3 cellular contexts compared by ENCODE assay signal in the genomic region with DNA sequence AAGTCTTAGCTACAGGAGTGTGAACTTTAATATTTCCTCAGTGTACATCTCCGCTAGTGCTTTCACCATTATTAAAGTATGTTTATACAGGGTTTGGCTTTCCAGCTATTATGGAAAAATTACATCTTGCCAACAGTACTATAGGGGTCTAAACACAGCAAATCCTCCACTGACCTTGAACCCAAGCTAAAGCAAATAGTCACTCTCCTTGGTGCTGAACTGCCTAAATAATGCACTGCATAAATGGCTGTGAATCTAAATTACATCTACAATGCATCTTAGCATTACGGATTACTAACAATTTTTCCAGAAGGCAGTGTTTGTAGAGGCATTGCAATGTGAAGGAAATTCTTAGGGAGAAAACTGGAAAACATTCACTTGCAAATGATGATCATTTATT.
TF ChIP-seq lines count a peak whose summit lies in the region.

No MANE protein-coding gene starts in this region.

TF ChIP-seq in SK-N-SH, 30 proteins besides CTCF, POLR2A, EP300 and RAD21:
- TF ChIP-seq, protein P1, sequence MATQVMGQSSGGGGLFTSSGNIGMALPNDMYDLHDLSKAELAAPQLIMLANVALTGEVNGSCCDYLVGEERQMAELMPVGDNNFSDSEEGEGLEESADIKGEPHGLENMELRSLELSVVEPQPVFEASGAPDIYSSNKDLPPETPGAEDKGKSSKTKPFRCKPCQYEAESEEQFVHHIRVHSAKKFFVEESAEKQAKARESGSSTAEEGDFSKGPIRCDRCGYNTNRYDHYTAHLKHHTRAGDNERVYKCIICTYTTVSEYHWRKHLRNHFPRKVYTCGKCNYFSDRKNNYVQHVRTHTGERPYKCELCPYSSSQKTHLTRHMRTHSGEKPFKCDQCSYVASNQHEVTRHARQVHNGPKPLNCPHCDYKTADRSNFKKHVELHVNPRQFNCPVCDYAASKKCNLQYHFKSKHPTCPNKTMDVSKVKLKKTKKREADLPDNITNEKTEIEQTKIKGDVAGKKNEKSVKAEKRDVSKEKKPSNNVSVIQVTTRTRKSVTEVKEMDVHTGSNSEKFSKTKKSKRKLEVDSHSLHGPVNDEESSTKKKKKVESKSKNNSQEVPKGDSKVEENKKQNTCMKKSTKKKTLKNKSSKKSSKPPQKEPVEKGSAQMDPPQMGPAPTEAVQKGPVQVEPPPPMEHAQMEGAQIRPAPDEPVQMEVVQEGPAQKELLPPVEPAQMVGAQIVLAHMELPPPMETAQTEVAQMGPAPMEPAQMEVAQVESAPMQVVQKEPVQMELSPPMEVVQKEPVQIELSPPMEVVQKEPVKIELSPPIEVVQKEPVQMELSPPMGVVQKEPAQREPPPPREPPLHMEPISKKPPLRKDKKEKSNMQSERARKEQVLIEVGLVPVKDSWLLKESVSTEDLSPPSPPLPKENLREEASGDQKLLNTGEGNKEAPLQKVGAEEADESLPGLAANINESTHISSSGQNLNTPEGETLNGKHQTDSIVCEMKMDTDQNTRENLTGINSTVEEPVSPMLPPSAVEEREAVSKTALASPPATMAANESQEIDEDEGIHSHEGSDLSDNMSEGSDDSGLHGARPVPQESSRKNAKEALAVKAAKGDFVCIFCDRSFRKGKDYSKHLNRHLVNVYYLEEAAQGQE (IDR thresholded peaks at IDR 0.05; ENCODE audit: low read depth, low read length): peak; percentile 91
- TF ChIP-seq, protein P2, sequence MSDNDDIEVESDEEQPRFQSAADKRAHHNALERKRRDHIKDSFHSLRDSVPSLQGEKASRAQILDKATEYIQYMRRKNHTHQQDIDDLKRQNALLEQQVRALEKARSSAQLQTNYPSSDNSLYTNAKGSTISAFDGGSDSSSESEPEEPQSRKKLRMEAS (IDR thresholded peaks at IDR 0.05; ENCODE audit: low read depth): no peak
- TF ChIP-seq MEF2A (IDR thresholded peaks at IDR 0.05; ENCODE audit: borderline replicate concordance, low read depth): no peak

TF ChIP-seq in SK-N-SH treated with all-trans-retinoic acid at 6 μM for 48 hours, 23 proteins besides CTCF, POLR2A, EP300 and RAD21 (continued from another document):
- TF ChIP-seq, protein P3, sequence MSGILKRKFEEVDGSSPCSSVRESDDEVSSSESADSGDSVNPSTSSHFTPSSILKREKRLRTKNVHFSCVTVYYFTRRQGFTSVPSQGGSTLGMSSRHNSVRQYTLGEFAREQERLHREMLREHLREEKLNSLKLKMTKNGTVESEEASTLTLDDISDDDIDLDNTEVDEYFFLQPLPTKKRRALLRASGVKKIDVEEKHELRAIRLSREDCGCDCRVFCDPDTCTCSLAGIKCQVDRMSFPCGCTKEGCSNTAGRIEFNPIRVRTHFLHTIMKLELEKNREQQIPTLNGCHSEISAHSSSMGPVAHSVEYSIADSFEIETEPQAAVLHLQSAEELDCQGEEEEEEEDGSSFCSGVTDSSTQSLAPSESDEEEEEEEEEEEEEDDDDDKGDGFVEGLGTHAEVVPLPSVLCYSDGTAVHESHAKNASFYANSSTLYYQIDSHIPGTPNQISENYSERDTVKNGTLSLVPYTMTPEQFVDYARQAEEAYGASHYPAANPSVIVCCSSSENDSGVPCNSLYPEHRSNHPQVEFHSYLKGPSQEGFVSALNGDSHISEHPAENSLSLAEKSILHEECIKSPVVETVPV (CRISPR knock-in tag; IDR thresholded peaks at IDR 0.05): no peak
- TF ChIP-seq, protein P4, sequence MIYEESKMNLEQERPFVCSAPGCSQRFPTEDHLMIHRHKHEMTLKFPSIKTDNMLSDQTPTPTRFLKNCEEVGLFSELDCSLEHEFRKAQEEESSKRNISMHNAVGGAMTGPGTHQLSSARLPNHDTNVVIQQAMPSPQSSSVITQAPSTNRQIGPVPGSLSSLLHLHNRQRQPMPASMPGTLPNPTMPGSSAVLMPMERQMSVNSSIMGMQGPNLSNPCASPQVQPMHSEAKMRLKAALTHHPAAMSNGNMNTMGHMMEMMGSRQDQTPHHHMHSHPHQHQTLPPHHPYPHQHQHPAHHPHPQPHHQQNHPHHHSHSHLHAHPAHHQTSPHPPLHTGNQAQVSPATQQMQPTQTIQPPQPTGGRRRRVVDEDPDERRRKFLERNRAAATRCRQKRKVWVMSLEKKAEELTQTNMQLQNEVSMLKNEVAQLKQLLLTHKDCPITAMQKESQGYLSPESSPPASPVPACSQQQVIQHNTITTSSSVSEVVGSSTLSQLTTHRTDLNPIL (CRISPR knock-in tag; IDR thresholded peaks at IDR 0.05; ENCODE audit: low read depth): no peak
- no peak for TF ChIP-seq ZFP3 (CRISPR knock-in tag; IDR thresholded peaks at IDR 0.05)
- TF ChIP-seq, protein P5, sequence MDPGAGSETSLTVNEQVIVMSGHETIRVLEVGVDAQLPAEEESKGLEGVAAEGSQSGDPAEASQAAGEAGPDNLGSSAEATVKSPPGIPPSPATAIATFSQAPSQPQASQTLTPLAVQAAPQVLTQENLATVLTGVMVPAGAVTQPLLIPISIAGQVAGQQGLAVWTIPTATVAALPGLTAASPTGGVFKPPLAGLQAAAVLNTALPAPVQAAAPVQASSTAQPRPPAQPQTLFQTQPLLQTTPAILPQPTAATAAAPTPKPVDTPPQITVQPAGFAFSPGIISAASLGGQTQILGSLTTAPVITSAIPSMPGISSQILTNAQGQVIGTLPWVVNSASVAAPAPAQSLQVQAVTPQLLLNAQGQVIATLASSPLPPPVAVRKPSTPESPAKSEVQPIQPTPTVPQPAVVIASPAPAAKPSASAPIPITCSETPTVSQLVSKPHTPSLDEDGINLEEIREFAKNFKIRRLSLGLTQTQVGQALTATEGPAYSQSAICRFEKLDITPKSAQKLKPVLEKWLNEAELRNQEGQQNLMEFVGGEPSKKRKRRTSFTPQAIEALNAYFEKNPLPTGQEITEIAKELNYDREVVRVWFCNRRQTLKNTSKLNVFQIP (CRISPR knock-in tag; IDR thresholded peaks at IDR 0.05; ENCODE audit: borderline replicate concordance, low read depth): no peak
- no peak for TF ChIP-seq ARNTL (CRISPR knock-in tag; IDR thresholded peaks at IDR 0.05; ENCODE audit: borderline replicate concordance, low read depth)
- TF ChIP-seq ZFP30 (CRISPR knock-in tag; IDR thresholded peaks at IDR 0.05): no peak
- TF ChIP-seq PPARA (CRISPR knock-in tag; IDR thresholded peaks at IDR 0.05; ENCODE audit: borderline replicate concordance): no peak
- TF ChIP-seq, protein P6, sequence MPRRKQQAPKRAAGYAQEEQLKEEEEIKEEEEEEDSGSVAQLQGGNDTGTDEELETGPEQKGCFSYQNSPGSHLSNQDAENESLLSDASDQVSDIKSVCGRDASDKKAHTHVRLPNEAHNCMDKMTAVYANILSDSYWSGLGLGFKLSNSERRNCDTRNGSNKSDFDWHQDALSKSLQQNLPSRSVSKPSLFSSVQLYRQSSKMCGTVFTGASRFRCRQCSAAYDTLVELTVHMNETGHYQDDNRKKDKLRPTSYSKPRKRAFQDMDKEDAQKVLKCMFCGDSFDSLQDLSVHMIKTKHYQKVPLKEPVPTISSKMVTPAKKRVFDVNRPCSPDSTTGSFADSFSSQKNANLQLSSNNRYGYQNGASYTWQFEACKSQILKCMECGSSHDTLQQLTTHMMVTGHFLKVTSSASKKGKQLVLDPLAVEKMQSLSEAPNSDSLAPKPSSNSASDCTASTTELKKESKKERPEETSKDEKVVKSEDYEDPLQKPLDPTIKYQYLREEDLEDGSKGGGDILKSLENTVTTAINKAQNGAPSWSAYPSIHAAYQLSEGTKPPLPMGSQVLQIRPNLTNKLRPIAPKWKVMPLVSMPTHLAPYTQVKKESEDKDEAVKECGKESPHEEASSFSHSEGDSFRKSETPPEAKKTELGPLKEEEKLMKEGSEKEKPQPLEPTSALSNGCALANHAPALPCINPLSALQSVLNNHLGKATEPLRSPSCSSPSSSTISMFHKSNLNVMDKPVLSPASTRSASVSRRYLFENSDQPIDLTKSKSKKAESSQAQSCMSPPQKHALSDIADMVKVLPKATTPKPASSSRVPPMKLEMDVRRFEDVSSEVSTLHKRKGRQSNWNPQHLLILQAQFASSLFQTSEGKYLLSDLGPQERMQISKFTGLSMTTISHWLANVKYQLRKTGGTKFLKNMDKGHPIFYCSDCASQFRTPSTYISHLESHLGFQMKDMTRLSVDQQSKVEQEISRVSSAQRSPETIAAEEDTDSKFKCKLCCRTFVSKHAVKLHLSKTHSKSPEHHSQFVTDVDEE (CRISPR knock-in tag; IDR thresholded peaks at IDR 0.05): no peak
- no peak for TF ChIP-seq BACH2 (CRISPR knock-in tag; IDR thresholded peaks at IDR 0.05; ENCODE audit: borderline replicate concordance)
- TF ChIP-seq TCF4 (CRISPR knock-in tag; IDR thresholded peaks at IDR 0.05; ENCODE audit: borderline replicate concordance): no peak
- TF ChIP-seq ESRRG (CRISPR knock-in tag; IDR thresholded peaks at IDR 0.05): no peak
- no peak for TF ChIP-seq CSDC2 (CRISPR knock-in tag; IDR thresholded peaks at IDR 0.05)

TF ChIP-seq in Ishikawa, 13 proteins besides CTCF, POLR2A, EP300 and RAD21 (continued from another document):
- TF ChIP-seq, protein P1 (IDR thresholded peaks at IDR 0.05; ENCODE audit: low read depth): peak; percentile 85
